9 cellular contexts compared by ENCODE assay signal in the genomic region with DNA sequence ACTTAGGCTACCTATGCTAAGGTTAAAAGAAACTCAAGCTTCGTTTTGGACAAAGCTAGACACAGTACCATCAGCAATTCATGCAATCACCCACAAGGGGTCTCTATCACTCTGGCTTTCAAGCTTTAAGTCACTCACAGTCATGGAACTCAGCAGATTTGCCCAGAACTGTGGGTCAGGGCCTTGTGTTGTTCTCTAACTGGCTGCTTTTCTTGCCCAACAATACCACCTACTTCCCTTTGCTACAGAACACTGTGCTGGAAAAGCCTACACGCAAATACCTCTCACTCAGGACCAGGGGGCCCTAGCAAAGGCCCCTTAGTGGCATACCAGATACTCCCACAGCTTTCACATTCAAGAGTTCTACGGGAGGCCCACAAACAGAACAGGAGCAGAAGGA. TPM values are rescaled to one million over a fixed set of nuclear protein-coding genes. Genes with fewer than 3 reads are reported as not detected.
A peak's percentile ranks its signal among the peaks of the same experiment; 100 is the strongest.
DNase-seq lines count a peak whose midpoint lies in the region; ATAC-seq and TF ChIP-seq lines count a peak whose summit lies in the region.
"Had no signal": no experiment of that assay in that cellular context is flagged by ENCODE, and none has a peak within 500 bp of the region (broad histone marks: within the 10 kb centered on the region; RNA-seq: fewer than 3 reads in every experiment).

No MANE protein-coding gene starts in this region.

- peak overlapping the region; percentile 85 for H3K4me3 Mint-ChIP-seq in activated naive CD8-positive, alpha-beta T cell

- H3K27me3 ChIP-seq in DOHH2 (ENCODE audit: control insufficient read depth, low read length) (no peaks in the 10 kb centered on the region), Panc1 (ENCODE audit: control insufficient read depth, insufficient read depth, low read length) (no peaks in the 10 kb centered on the region), osteoblast (ENCODE audit: insufficient read depth, low read length) (no peaks in the 10 kb centered on the region)

- H3K4me2 ChIP-seq in DOHH2 (ENCODE audit: low read length), result peak overlapping the region; percentile 34
- no peak overlapping the region for H3K4me2 ChIP-seq in osteoblast (ENCODE audit: insufficient read depth, low read length)

- no peaks in the 10 kb centered on the region for H3K9me3 Mint-ChIP-seq in activated naive CD8-positive, alpha-beta T cell (ENCODE audit: low read depth)

- BruUV-seq in Panc1 (replicated peaks; lab: Mats Ljungman, UMichigan), result no TSS peak

- peak overlapping the region; percentile 84 for H2AFZ ChIP-seq in osteoblast (ENCODE audit: low read length)

- H4K20me1 ChIP-seq in DOHH2 (ENCODE audit: control insufficient read depth, insufficient read depth, low read depth, low read length) (peaks cover 4% of the 10 kb centered on the region; the same call in 1 of the 2 replicates), osteoblast (ENCODE audit: insufficient read depth, low read length) (no peaks in the 10 kb centered on the region)

- ATAC-seq in GM21447 (IDR thresholded peaks at IDR 0.05; ENCODE audit: unreplicated experiment), result peak; percentile 83
- ATAC-seq in Panc1, result peak; percentile 98

- intact Hi-C loops in Panc1 (cut with micrococcal nuclease; ENCODE audit: unreplicated experiment), result loop anchor here (1.0 kb wide), 1 partner anchor 43 kb away; no protein-coding TSS in a partner anchor

- no peaks in the 10 kb centered on the region for H3K27me3 Mint-ChIP-seq in activated naive CD8-positive, alpha-beta T cell

- H3K36me3 ChIP-seq in DOHH2 (ENCODE audit: control insufficient read depth, low read length) (peaks cover 80% of the 10 kb centered on the region), Panc1 (ENCODE audit: control insufficient read depth, insufficient read depth, low read length) (peaks cover 21% of the 10 kb centered on the region), osteoblast (ENCODE audit: insufficient read depth, low read length) (peaks cover 27% of the 10 kb centered on the region)

- in situ Hi-C loops in Panc1 (cut with HindIII; ENCODE audit: low pct_unique_long_range_greater_than_20kb, low sequenced_read_pairs), result no loop called here

- H3K79me2 ChIP-seq in DOHH2 (ENCODE audit: control insufficient read depth, low read length), result peaks cover 62% of the 10 kb centered on the region
- H3K79me2 ChIP-seq in osteoblast (ENCODE audit: insufficient read depth, low read length), result peaks cover 21% of the 10 kb centered on the region

- POLR2A ChIA-PET in Panc1 (lab: Charles Lee), result no interaction called here

- H3K27ac Mint-ChIP-seq in activated naive CD8-positive, alpha-beta T cell, result peak overlapping the region; percentile 89

- peak overlapping the region; percentile 22 for H3K27ac ChIP-seq in DOHH2 (ENCODE audit: low read depth, low read length)
- H3K27ac ChIP-seq in Panc1 (ENCODE audit: low read length), result 0 out of 2 replicates have a peak overlapping the region, but pooled peaks have one; percentile 25
- H3K27ac ChIP-seq in osteoblast (ENCODE audit: low read depth, low read length), result peak overlapping the region; percentile 29
- H3K27ac ChIP-seq: epithelial cell of prostate had no signal

- peaks cover 16% of the 10 kb centered on the region for H3K36me3 Mint-ChIP-seq in activated naive CD8-positive, alpha-beta T cell

- TF ChIP-seq CTCF in DOHH2 (IDR thresholded peaks at IDR 0.05; ENCODE audit: low read depth, low read length, poor library complexity, severe bottlenecking) (peak; percentile 87), Panc1 (IDR thresholded peaks at IDR 0.05) (peak; percentile 85), osteoblast (IDR thresholded peaks at IDR 0.05; ENCODE audit: extremely low read depth, low read depth, low read length) (peak; percentile 89)

- H3K4me3 ChIP-seq in DOHH2 (ENCODE audit: low read length) (0 out of 2 replicates have a peak overlapping the region, but pooled peaks have one; percentile 16), Panc1 (ENCODE audit: low read depth in 2 of 2, low read length in 2 of 2) (no peak overlapping the region), osteoblast (ENCODE audit: insufficient read depth, low read length) (no peak overlapping the region)

- CTCF ChIA-PET in Panc1 (lab: Charles Lee), result interaction anchor here (0.8 to 2.3 kb wide), 7 partner anchors 9 to 106 kb away, joined by 3 to 84 read pairs (median 6); a partner anchor contains a TSS

- H3K4me1 Mint-ChIP-seq in activated naive CD8-positive, alpha-beta T cell (ENCODE audit: low read depth), result peaks cover 57% of the 10 kb centered on the region

- DNase-seq in HuH-7 (ENCODE audit: low spot score) (peak; percentile 52), Panc1 (ENCODE audit: low read depth, low spot score) (peak; percentile 75), glomerular endothelial cell (ENCODE audit: extremely low read depth, low read depth, low spot score) (peak; percentile 76), osteoblast (ENCODE audit: insufficient read length, low spot score, missing footprints) (peak; percentile 37), cerebellar nuclear complex (lab: John Stamatoyannopoulos, UW) (no peak)

- peaks cover 71% of the 10 kb centered on the region for H3K4me1 ChIP-seq in DOHH2 (ENCODE audit: control insufficient read depth, low read length)
- H3K4me1 ChIP-seq in Panc1 (ENCODE audit: control insufficient read depth, insufficient read depth, low read length), result no peaks in the 10 kb centered on the region
- peaks cover 5% of the 10 kb centered on the region for H3K4me1 ChIP-seq in osteoblast (ENCODE audit: insufficient read depth, low read length)

- no peaks in the 10 kb centered on the region for H3K9me2 ChIP-seq in DOHH2 (replicated peaks; ENCODE audit: control insufficient read depth, low read length)

- H3F3A ChIP-seq in DOHH2 (ENCODE audit: control insufficient read depth, insufficient read depth), result peaks cover 36% of the 10 kb centered on the region

- no peaks in the 10 kb centered on the region for H3K9me3 ChIP-seq in DOHH2 (ENCODE audit: control insufficient read depth, insufficient read depth, low read length)
- H3K9me3 ChIP-seq in Panc1 (ENCODE audit: control insufficient read depth, insufficient read depth, low read depth, low read length), result no peaks in the 10 kb centered on the region
- no peaks in the 10 kb centered on the region for H3K9me3 ChIP-seq in osteoblast (ENCODE audit: low read depth, low read length)

RNA-seq across cellular contexts. Expression of a gene that starts 9.1 kb away (rescaled TPM):
- 46.9 TPM for total RNA-seq in Panc1 (2021; ENCODE audit: unreplicated experiment)
- 11.6 TPM for polyA plus RNA-seq in Panc1 (2012; ENCODE audit: insufficient read length)
- 7.9 and 8.0 TPM in 2 replicates for total RNA-seq in glomerular endothelial cell
- total RNA-seq in osteoblast, result 6.5 and 7.7 TPM in 2 replicates

RNA-seq across cellular contexts. Expression of a gene that starts 19.4 kb away (rescaled TPM):
- total RNA-seq in Panc1 (2021; ENCODE audit: unreplicated experiment) (13.9 TPM), glomerular endothelial cell (16.4 and 17.2 TPM in 2 replicates), osteoblast (53.6 and 70.9 TPM in 2 replicates)
- 22.8 TPM for polyA plus RNA-seq in Panc1 (2012; ENCODE audit: insufficient read length)

RNA-seq across cellular contexts. Expression of a gene that starts 19.6 kb away (rescaled TPM):
- total RNA-seq in Panc1 (2021; ENCODE audit: unreplicated experiment), result not detected
- polyA plus RNA-seq in Panc1 (2012; ENCODE audit: insufficient read length), result not detected
- not detected in 2 replicates for total RNA-seq in glomerular endothelial cell
- under 0.01 TPM in 1 of 2 replicates, not detected in the other for total RNA-seq in osteoblast

RNA-seq across cellular contexts. Expression of a gene that starts 41.6 kb away (rescaled TPM):
- total RNA-seq in Panc1 (2021; ENCODE audit: unreplicated experiment) (52.3 TPM), glomerular endothelial cell (91.2 and 108 TPM in 2 replicates), osteoblast (149 and 167 TPM in 2 replicates)
- polyA plus RNA-seq in Panc1 (2012; ENCODE audit: insufficient read length), result 68.8 TPM

RNA-seq across cellular contexts. Expression of a gene that starts 53.2 kb away (rescaled TPM):
- not detected for total RNA-seq in Panc1 (2021; ENCODE audit: unreplicated experiment)
- polyA plus RNA-seq in Panc1 (2012; ENCODE audit: insufficient read length), result 0.50 TPM
- not detected in 2 replicates for total RNA-seq in glomerular endothelial cell
- total RNA-seq in osteoblast, result not detected in 2 replicates

Comparison
In these comparisons a context has a peak if more than half of its experiments do, and no peak if none do; other contexts are left out.
1. DNase-seq: peak in HuH-7 (single experiment), Panc1 (single experiment), glomerular endothelial cell (single experiment) and osteoblast (single experiment); none in cerebellar nuclear complex (0 of 2).
2. Peak in every context shown above with its lines, with median percentiles within 50 percentile points of each other: H3K27ac ChIP-seq and CTCF ChIP-seq.